Comparison of ENCODE assay signal across 11 cellular contexts in the genomic region with DNA sequence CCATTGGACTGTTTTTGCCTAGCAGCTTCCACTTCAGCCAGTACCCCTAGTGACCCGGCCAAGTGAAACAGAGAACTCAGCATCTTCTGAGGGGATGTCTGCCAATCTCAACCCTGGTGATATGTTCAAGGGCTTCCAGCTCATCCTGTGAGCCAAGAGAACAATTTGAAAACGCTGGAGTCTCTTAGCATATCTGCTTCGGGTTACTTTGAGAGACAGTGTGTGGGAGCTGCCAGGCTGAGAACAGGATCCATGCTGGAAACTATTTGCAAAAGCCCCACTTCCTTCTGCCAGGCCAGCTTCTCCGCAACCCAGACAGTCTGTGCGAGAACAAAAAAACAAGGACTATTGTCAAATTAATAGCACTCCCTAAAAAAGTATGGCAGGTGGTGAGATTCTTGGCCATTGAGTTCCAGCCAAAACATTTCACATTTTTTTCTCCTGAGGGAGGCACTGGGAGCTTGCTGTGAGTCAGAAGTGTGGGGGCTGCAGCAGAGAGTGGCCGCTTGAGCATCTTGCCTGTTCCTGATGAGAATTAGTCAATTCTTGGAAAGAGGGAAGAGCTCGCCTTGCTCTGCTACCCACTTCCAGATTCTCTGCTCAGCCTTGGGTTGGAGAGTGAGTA.
A peak's percentile ranks its signal among the peaks of the same experiment; 100 is the strongest.
DNase-seq lines count a peak whose midpoint lies in the region; ATAC-seq, FAIRE-seq and TF ChIP-seq lines count a peak whose summit lies in the region.
"Had no signal": no experiment of that assay in that cellular context is flagged by ENCODE, and none has a peak within 500 bp of the region (broad histone marks: within the 10 kb centered on the region; RNA-seq: fewer than 3 reads in every experiment).

No MANE protein-coding gene starts in this region.

- H2AK5ac ChIP-seq in mesenchymal stem cell (ENCODE audit: low read length, severe bottlenecking) = peak overlapping the region; percentile 80

- POLR2A ChIA-PET in OCI-LY7 (lab: Charles Lee) = no interaction called here

- H3K36me3 ChIP-seq in mesenchymal stem cell (ENCODE audit: control insufficient read depth in 1 of 2, insufficient read depth in 2 of 2, low read depth in 1 of 2, low read length in 2 of 2) (no peaks in the 10 kb centered on the region), OCI-LY7 (ENCODE audit: insufficient read depth, low read length) (no peaks in the 10 kb centered on the region)

- peak; percentile 90 for ATAC-seq in Right ventricle myocardium inferior
- ATAC-seq: A549, mucosa of descending colon had no signal

- no peaks in the 10 kb centered on the region for H4K20me1 ChIP-seq in OCI-LY7 (ENCODE audit: insufficient read depth, low read length)

- no peak for FAIRE-seq in GM12891 (lab: Jason Lieb, UNC)
- FAIRE-seq: A549 had no signal

- H3K27me3 ChIP-seq in mesenchymal stem cell (ENCODE audit: control insufficient read depth in 1 of 2, insufficient read depth in 1 of 2, low read length in 2 of 2) = no peaks in the 10 kb centered on the region

- H2AFZ ChIP-seq in mesenchymal stem cell (ENCODE audit: low read depth, low read length) = no peak overlapping the region
- H2AFZ ChIP-seq in OCI-LY7 (ENCODE audit: low read length) = no peak overlapping the region

- 64% methylated on average over 6 of the region's 7 CpGs for WGBS in mesenchymal stem cell

- H3K23ac ChIP-seq in mesenchymal stem cell (ENCODE audit: low read length in 2 of 2) = no peak overlapping the region

- no peak for TF ChIP-seq CTCF in OCI-LY7 (conservative IDR thresholded peaks at IDR 0.05; ENCODE audit: low read length)

- peak overlapping the region; percentile 82 to 93 for H2BK12ac ChIP-seq in mesenchymal stem cell (ENCODE audit: low read length in 2 of 2)

- H4K91ac ChIP-seq in mesenchymal stem cell (ENCODE audit: low read length) = no peak overlapping the region

- H3K9me3 ChIP-seq in mesenchymal stem cell (ENCODE audit: control insufficient read depth, low read length) = no peaks in the 10 kb centered on the region
- H3K9me3 ChIP-seq in OCI-LY7 (ENCODE audit: low read length) = no peaks in the 10 kb centered on the region
- H3K9me3 ChIP-seq: A549, mucosa of descending colon had no signal

- H2BK120ac ChIP-seq in mesenchymal stem cell (ENCODE audit: low read depth, low read length) = peak overlapping the region; percentile 73

- no peaks in the 10 kb centered on the region for H3K9me2 ChIP-seq in OCI-LY7 (ENCODE audit: insufficient read depth, low read length)

- no peak overlapping the region for H3K27ac ChIP-seq in mesenchymal stem cell (ENCODE audit: low read length, poor library complexity, severe bottlenecking)
- H3K27ac ChIP-seq in OCI-LY7 (ENCODE audit: low read depth, low read length, poor library complexity, severe bottlenecking) = no peak overlapping the region
- H3K27ac ChIP-seq: A549 had no signal

- no peak overlapping the region for H3K4me3 ChIP-seq in mesenchymal stem cell (ENCODE audit: insufficient read depth in 1 of 2, low read depth in 1 of 2, low read length in 2 of 2)
- no peak overlapping the region for H3K4me3 ChIP-seq in OCI-LY7 (ENCODE audit: low read depth, low read length, poor library complexity, severe bottlenecking)
- H3K4me3 ChIP-seq: A549, mucosa of descending colon had no signal

- peak overlapping the region; percentile 56 for H3K9ac ChIP-seq in mesenchymal stem cell (ENCODE audit: low read length)

- CTCF ChIA-PET in OCI-LY7 (lab: Charles Lee; ENCODE audit: unreplicated experiment) = no interaction called here

- H3K4ac ChIP-seq in mesenchymal stem cell (ENCODE audit: low read depth in 1 of 2, low read length in 2 of 2) = no peak overlapping the region

- no TSS peak for BruUV-seq in OCI-LY7 (replicated peaks; lab: Mats Ljungman, UMichigan)

- H2BK5ac ChIP-seq in mesenchymal stem cell (ENCODE audit: low read depth, low read length, poor library complexity, severe bottlenecking) = no peak overlapping the region

- H3K4me2 ChIP-seq in mesenchymal stem cell (ENCODE audit: low read length, poor library complexity, severe bottlenecking) (no peak overlapping the region), OCI-LY7 (ENCODE audit: low read length) (no peak overlapping the region)
- H3K4me2 ChIP-seq: A549 had no signal

- H3K79me2 ChIP-seq in OCI-LY7 (ENCODE audit: insufficient read depth, low read depth, low read length) = no peaks in the 10 kb centered on the region

- H3K18ac ChIP-seq in mesenchymal stem cell (ENCODE audit: low read depth in 1 of 2, low read length in 2 of 2) = peak overlapping the region in 1 of 2 experiments; percentile 38

- no peaks in the 10 kb centered on the region for H3K79me1 ChIP-seq in mesenchymal stem cell (replicated peaks; ENCODE audit: low read length, poor library complexity, severe bottlenecking)

- intact Hi-C loops in Right ventricle myocardium inferior (cut with DNase I) = no loop called here
- intact Hi-C loops in cardiac septum (cut with DNase I) = loop anchor here (2.0 to 10.0 kb wide), 2 partner anchors 32 to 456 kb away; no protein-coding TSS in a partner anchor
- intact Hi-C loops in OCI-LY7 (cut with micrococcal nuclease; ENCODE audit: unreplicated experiment) = loop anchor here (5.0 kb wide), 1 partner anchor 269 kb away; no protein-coding TSS in a partner anchor

- H3K4me1 ChIP-seq in mesenchymal stem cell (ENCODE audit: control insufficient read depth, insufficient read depth, low read depth, low read length) (peaks cover 11% of the 10 kb centered on the region), OCI-LY7 (ENCODE audit: insufficient read depth, low read length, poor library complexity, severe bottlenecking) (no peaks in the 10 kb centered on the region)

- H2BK15ac ChIP-seq in mesenchymal stem cell (ENCODE audit: low read depth, poor library complexity, severe bottlenecking) = no peak overlapping the region

- no peak overlapping the region for H4K8ac ChIP-seq in mesenchymal stem cell (ENCODE audit: low read length)

- DNase-seq in Right ventricle myocardium inferior (ENCODE audit: missing footprints) = no peak
- DNase-seq in cardiac septum (ENCODE audit: low spot score) = no peak
- peak; percentile 7 for DNase-seq in cerebellum (ENCODE audit: low spot score)
- peak; percentile 90 for DNase-seq in mesenchymal stem cell
- DNase-seq in OCI-LY7 (ENCODE audit: low spot score) = no peak
- DNase-seq in RPMI8226 = no peak
- DNase-seq in activated effector memory CD4-positive, alpha-beta T cell treated with anti-CD3 and anti-CD28 coated beads, Interleukin-2, amount 50 U/mL, for 16 hours = no peak
- DNase-seq in GM12891 (ENCODE audit: insufficient read length, low spot score) = no peak
- DNase-seq: activated B cell treated with CpG ODN at 0.5 μM for 24 hours, mucosa of descending colon had no signal

- no peak for TF ChIP-seq POLR2A in GM12891 (IDR thresholded peaks at IDR 0.05; ENCODE audit: low read depth, low read length)

- H3K14ac ChIP-seq in mesenchymal stem cell (ENCODE audit: low read length in 2 of 2) = no peak overlapping the region

TF ChIP-seq in GM12891, 5 proteins besides CTCF, POLR2A, EP300 and RAD21:
- TF ChIP-seq PAX5 (IDR thresholded peaks at IDR 0.05; ENCODE audit: insufficient read depth, low read length, severe bottlenecking) (no peak), SPI1 (IDR thresholded peaks at IDR 0.05; ENCODE audit: low read depth, low read length) (no peak), TAF1 (IDR thresholded peaks at IDR 0.05; ENCODE audit: low read depth, low read length) (no peak), POU2F2 (IDR thresholded peaks at IDR 0.05; ENCODE audit: low read depth, low read length) (no peak), POLR2AphosphoS5 (IDR thresholded peaks at IDR 0.05; ENCODE audit: low read depth, low read length) (no peak)

Comparison
In these comparisons a context has a peak if more than half of its experiments do, and no peak if none do; other contexts are left out.
1. DNase-seq: peak in cerebellum (single experiment) and mesenchymal stem cell (single experiment); none in Right ventricle myocardium inferior (single experiment), cardiac septum (single experiment), OCI-LY7 (single experiment), RPMI8226 (single experiment), activated effector memory CD4-positive, alpha-beta T cell treated with anti-CD3 and anti-CD28 coated beads, Interleukin-2, amount 50 U/mL, for 16 hours (single experiment) and GM12891 (single experiment).